Comparison of ENCODE assay signal across 1 cellular context in genomic region chr12:69657376-69658137, GRCh38.
TF ChIP-seq lines count a peak whose summit lies in the region.

No MANE protein-coding gene starts in this region.

TF ChIP-seq in K562, 482 proteins besides CTCF, POLR2A, EP300 and RAD21 (continued from another document and continues in another):
- TF ChIP-seq, protein P1, sequence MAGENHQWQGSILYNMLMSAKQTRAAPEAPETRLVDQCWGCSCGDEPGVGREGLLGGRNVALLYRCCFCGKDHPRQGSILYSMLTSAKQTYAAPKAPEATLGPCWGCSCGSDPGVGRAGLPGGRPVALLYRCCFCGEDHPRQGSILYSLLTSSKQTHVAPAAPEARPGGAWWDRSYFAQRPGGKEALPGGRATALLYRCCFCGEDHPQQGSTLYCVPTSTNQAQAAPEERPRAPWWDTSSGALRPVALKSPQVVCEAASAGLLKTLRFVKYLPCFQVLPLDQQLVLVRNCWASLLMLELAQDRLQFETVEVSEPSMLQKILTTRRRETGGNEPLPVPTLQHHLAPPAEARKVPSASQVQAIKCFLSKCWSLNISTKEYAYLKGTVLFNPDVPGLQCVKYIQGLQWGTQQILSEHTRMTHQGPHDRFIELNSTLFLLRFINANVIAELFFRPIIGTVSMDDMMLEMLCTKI (IDR thresholded peaks at IDR 0.05; ENCODE audit: partially characterized antibody): no peak
- no peak for TF ChIP-seq NCOA6 (IDR thresholded peaks at IDR 0.05)
- 0 out of 2 replicates have a peak, but pooled peaks have one; percentile 48 for TF ChIP-seq LEF1 (IDR thresholded peaks at IDR 0.05)
- no peak for TF ChIP-seq ZNF140 (CRISPR knock-in tag; IDR thresholded peaks at IDR 0.05)
- TF ChIP-seq KHSRP (IDR thresholded peaks at IDR 0.05): no peak
- TF ChIP-seq DMBX1 (CRISPR knock-in tag; IDR thresholded peaks at IDR 0.05; ENCODE audit: borderline replicate concordance): peak; percentile 43; the same call in 1 of the 2 replicates
- no peak for TF ChIP-seq SREBF2 (CRISPR knock-in tag; IDR thresholded peaks at IDR 0.05)
- no peak for TF ChIP-seq PHF21A (IDR thresholded peaks at IDR 0.05; ENCODE audit: borderline replicate concordance, low read depth)
- TF ChIP-seq CBFA2T2 (conservative IDR thresholded peaks at IDR 0.05): peak; percentile 52; the same call in 1 of the 2 replicates
- TF ChIP-seq, protein P2, sequence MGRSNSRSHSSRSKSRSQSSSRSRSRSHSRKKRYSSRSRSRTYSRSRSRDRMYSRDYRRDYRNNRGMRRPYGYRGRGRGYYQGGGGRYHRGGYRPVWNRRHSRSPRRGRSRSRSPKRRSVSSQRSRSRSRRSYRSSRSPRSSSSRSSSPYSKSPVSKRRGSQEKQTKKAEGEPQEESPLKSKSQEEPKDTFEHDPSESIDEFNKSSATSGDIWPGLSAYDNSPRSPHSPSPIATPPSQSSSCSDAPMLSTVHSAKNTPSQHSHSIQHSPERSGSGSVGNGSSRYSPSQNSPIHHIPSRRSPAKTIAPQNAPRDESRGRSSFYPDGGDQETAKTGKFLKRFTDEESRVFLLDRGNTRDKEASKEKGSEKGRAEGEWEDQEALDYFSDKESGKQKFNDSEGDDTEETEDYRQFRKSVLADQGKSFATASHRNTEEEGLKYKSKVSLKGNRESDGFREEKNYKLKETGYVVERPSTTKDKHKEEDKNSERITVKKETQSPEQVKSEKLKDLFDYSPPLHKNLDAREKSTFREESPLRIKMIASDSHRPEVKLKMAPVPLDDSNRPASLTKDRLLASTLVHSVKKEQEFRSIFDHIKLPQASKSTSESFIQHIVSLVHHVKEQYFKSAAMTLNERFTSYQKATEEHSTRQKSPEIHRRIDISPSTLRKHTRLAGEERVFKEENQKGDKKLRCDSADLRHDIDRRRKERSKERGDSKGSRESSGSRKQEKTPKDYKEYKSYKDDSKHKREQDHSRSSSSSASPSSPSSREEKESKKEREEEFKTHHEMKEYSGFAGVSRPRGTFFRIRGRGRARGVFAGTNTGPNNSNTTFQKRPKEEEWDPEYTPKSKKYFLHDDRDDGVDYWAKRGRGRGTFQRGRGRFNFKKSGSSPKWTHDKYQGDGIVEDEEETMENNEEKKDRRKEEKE (IDR thresholded peaks at IDR 0.05; ENCODE audit: borderline replicate concordance in 1 of 2, control insufficient read depth in 1 of 2, low read depth in 2 of 2, low read length in 1 of 2): no peak
- peak; percentile 93 for TF ChIP-seq MAFK (IDR thresholded peaks at IDR 0.05; ENCODE audit: low read length)
- TF ChIP-seq, protein P3, sequence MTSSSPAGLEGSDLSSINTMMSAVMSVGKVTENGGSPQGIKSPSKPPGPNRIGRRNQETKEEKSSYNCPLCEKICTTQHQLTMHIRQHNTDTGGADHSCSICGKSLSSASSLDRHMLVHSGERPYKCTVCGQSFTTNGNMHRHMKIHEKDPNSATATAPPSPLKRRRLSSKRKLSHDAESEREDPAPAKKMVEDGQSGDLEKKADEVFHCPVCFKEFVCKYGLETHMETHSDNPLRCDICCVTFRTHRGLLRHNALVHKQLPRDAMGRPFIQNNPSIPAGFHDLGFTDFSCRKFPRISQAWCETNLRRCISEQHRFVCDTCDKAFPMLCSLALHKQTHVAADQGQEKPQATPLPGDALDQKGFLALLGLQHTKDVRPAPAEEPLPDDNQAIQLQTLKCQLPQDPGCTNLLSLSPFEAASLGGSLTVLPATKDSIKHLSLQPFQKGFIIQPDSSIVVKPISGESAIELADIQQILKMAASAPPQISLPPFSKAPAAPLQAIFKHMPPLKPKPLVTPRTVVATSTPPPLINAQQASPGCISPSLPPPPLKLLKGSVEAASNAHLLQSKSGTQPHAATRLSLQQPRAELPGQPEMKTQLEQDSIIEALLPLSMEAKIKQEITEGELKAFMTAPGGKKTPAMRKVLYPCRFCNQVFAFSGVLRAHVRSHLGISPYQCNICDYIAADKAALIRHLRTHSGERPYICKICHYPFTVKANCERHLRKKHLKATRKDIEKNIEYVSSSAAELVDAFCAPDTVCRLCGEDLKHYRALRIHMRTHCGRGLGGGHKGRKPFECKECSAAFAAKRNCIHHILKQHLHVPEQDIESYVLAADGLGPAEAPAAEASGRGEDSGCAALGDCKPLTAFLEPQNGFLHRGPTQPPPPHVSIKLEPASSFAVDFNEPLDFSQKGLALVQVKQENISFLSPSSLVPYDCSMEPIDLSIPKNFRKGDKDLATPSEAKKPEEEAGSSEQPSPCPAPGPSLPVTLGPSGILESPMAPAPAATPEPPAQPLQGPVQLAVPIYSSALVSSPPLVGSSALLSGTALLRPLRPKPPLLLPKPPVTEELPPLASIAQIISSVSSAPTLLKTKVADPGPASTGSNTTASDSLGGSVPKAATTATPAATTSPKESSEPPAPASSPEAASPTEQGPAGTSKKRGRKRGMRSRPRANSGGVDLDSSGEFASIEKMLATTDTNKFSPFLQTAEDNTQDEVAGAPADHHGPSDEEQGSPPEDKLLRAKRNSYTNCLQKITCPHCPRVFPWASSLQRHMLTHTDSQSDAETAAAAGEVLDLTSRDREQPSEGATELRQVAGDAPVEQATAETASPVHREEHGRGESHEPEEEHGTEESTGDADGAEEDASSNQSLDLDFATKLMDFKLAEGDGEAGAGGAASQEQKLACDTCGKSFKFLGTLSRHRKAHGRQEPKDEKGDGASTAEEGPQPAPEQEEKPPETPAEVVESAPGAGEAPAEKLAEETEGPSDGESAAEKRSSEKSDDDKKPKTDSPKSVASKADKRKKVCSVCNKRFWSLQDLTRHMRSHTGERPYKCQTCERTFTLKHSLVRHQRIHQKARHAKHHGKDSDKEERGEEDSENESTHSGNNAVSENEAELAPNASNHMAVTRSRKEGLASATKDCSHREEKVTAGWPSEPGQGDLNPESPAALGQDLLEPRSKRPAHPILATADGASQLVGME (CRISPR knock-in tag; IDR thresholded peaks at IDR 0.05): no peak
- no peak for TF ChIP-seq FUS (optimal IDR thresholded peaks at IDR 0.05; ENCODE audit: low read depth, low read length)
- peak; percentile 51; the same call in 1 of the 2 replicates for TF ChIP-seq BCOR (IDR thresholded peaks at IDR 0.05)
- TF ChIP-seq NONO (IDR thresholded peaks at IDR 0.05; ENCODE audit: low read depth in 2 of 2, low read length in 1 of 2): no peak
- TF ChIP-seq HIVEP1 (CRISPR knock-in tag; IDR thresholded peaks at IDR 0.05): no peak
- TF ChIP-seq SETDB1 (IDR thresholded peaks at IDR 0.05; ENCODE audit: low read length): no peak
- TF ChIP-seq ZNF395 (CRISPR knock-in tag; IDR thresholded peaks at IDR 0.05): no peak
- TF ChIP-seq DIDO1 (tag; IDR thresholded peaks at IDR 0.05; ENCODE audit: low read depth): no peak
- 0 out of 2 replicates have a peak, but pooled peaks have one; percentile 7 for TF ChIP-seq GMEB1 (CRISPR knock-in tag; IDR thresholded peaks at IDR 0.05)
- TF ChIP-seq XRCC4 (IDR thresholded peaks at IDR 0.05; ENCODE audit: extremely low read depth, insufficient read depth, insufficient read length): no peak
- peak; percentile 96 for TF ChIP-seq C11orf30 (IDR thresholded peaks at IDR 0.05; ENCODE audit: low read depth)
- TF ChIP-seq SAP30 (IDR thresholded peaks at IDR 0.05; ENCODE audit: borderline replicate concordance, insufficient read depth, low read depth, low read length, poor library complexity, severe bottlenecking): no peak
- no peak for TF ChIP-seq U2AF1 (optimal IDR thresholded peaks at IDR 0.05; ENCODE audit: low read depth, low read length)
- TF ChIP-seq KDM4B (IDR thresholded peaks at IDR 0.05; ENCODE audit: borderline replicate concordance in 2 of 2, low read depth in 1 of 2): no peak
- no peak for TF ChIP-seq ZNF408 (CRISPR knock-in tag; IDR thresholded peaks at IDR 0.05; ENCODE audit: low read depth)
- no peak for TF ChIP-seq ZNF121 (CRISPR knock-in tag; conservative IDR thresholded peaks at IDR 0.05)
- TF ChIP-seq ZNF707 (CRISPR knock-in tag; conservative IDR thresholded peaks at IDR 0.05): no peak
- TF ChIP-seq ZFP30 (CRISPR knock-in tag; IDR thresholded peaks at IDR 0.05; ENCODE audit: borderline replicate concordance): no peak
- no peak for TF ChIP-seq FOXJ2 (tag; IDR thresholded peaks at IDR 0.05)
- no peak for TF ChIP-seq ZNF785 (CRISPR knock-in tag; IDR thresholded peaks at IDR 0.05)
- TF ChIP-seq RBM15 (IDR thresholded peaks at IDR 0.05; ENCODE audit: insufficient read depth, low read length): no peak
- TF ChIP-seq MGA (IDR thresholded peaks at IDR 0.05): no peak; the same call in 1 of the 2 replicates
- no peak for TF ChIP-seq ILF3 (IDR thresholded peaks at IDR 0.05; ENCODE audit: borderline replicate concordance)
- 0 out of 2 replicates have a peak, but pooled peaks have one; percentile 20 for TF ChIP-seq KLF13 (tag; IDR thresholded peaks at IDR 0.05; ENCODE audit: borderline replicate concordance, low read depth)
